8 cellular contexts compared by ENCODE assay signal in the genomic region with DNA sequence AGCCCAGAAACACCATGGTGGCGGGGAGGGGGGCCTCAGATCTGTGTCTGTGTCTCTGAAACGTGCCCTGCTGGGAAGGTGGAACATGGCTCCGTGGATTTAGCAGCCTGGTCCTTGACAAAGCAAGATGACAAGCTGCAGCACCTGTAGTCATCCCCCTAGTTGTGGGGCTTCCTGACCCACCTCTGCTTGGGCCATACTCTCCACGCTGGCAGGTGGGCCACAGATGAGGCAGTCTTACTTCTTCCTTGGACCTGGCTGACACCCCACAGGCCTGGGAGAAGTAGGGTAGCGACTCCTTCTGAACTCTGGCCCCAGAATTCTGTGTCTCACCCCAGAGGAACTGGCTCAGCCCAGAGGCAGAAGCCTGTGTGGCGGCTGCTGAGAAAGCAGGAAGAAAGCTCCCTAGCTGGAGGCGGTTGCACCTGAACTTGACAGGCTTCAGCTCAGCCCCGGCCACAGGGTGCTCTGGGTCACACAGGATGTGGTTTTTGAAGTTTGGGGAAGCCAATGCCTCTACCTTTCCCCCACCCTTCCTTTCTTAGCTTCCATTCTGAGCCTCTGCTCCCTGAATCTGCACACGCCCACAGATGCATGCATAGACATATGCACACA.
A peak's percentile ranks its signal among the peaks of the same experiment; 100 is the strongest.
DNase-seq lines count a peak whose midpoint lies in the region; ATAC-seq lines count a peak whose summit lies in the region.

No MANE protein-coding gene starts in this region.

- DNase-seq in GDM1 (lab: John Stamatoyannopoulos, UW) (peak; percentile 46), MV-4-11 (lab: John Stamatoyannopoulos, UW) (peak; percentile 34), NCI-H446 treated with DMSO at 0.1 percent for 48 hours (lab: John Stamatoyannopoulos, UW) (no peak), NCI-H146 treated with DMSO at 0.1 percent for 48 hours (lab: John Stamatoyannopoulos, UW; ENCODE audit: unreplicated experiment) (no peak), sciatic nerve (ENCODE audit: low spot score) (no peak)
- DNase-seq in activated effector memory CD4-positive, alpha-beta T cell treated with Interleukin-2 at 50 U/mL for 16 hours = peak; percentile 75
- peak; percentile 32 for DNase-seq in stimulated activated CD4-positive, alpha-beta T cell treated with anti-CD3 and anti-CD28 coated beads, Interleukin-2, amount 100 ng/mL, for 4 hours (ENCODE audit: low read depth)

- intact Hi-C loops in sciatic nerve (cut with DNase I) = loop anchor here (10.0 kb wide), 1 partner anchor 69 kb away; no protein-coding TSS in a partner anchor

- ATAC-seq in GM21737 (IDR thresholded peaks at IDR 0.05; ENCODE audit: unreplicated experiment) = peak; percentile 98
- ATAC-seq in sciatic nerve = no peak

Comparison
In these comparisons a context has a peak if more than half of its experiments do, and no peak if none do; other contexts are left out.
1. DNase-seq: peak in GDM1 (single experiment), MV-4-11 (single experiment), activated effector memory CD4-positive, alpha-beta T cell treated with Interleukin-2 at 50 U/mL for 16 hours (single experiment) and stimulated activated CD4-positive, alpha-beta T cell treated with anti-CD3 and anti-CD28 coated beads, Interleukin-2, amount 100 ng/mL, for 4 hours (single experiment); none in NCI-H446 treated with DMSO at 0.1 percent for 48 hours (single experiment), NCI-H146 treated with DMSO at 0.1 percent for 48 hours (single experiment) and sciatic nerve (single experiment).